Comparison of ENCODE assay signal across 9 cellular contexts in genomic region chr7:136687693-136688322, GRCh38.
DNase-seq lines count a peak whose midpoint lies in the region; TF ChIP-seq lines count a peak whose summit lies in the region.
"Had no signal": no experiment of that assay in that cellular context is flagged by ENCODE, and none has a peak within 500 bp of the region (broad histone marks: within the 10 kb centered on the region; RNA-seq: fewer than 3 reads in every experiment).

No MANE protein-coding gene starts in this region.

- no peak overlapping the region for H3K27ac ChIP-seq in A673 (ENCODE audit: low read depth, low read length, poor library complexity, severe bottlenecking)
- H3K27ac ChIP-seq in MM.1S (ENCODE audit: low read length): no peak overlapping the region
- H3K27ac ChIP-seq in neural progenitor cell: no peak overlapping the region
- H3K27ac ChIP-seq: epithelial cell of prostate had no signal

- H3K4me3 Mint-ChIP-seq in brain (no peak overlapping the region), neural progenitor cell (no peak overlapping the region)

- no TSS peak for BruUV-seq in A673 (replicated peaks; lab: Mats Ljungman, UMichigan)

- no peaks in the 10 kb centered on the region for H3K9me2 ChIP-seq in MM.1S (replicated peaks; ENCODE audit: insufficient read depth, low read length)

- intact Hi-C loops in A673 (cut with micrococcal nuclease; ENCODE audit: unreplicated experiment): loop anchor here (2.0 to 10.0 kb wide), 3 partner anchors 281 to 886 kb away; no protein-coding TSS in a partner anchor

- CTCF ChIA-PET in A673 (lab: Charles Lee): interaction anchor here (0.7 kb wide), 1 partner anchor 488 kb away, joined by 5 read pairs; no protein-coding TSS in a partner anchor

- H3K4me3 ChIP-seq in A673 (ENCODE audit: low read depth, low read length, poor library complexity, severe bottlenecking) (no peak overlapping the region), MM.1S (ENCODE audit: low read length) (no peak overlapping the region), neural progenitor cell (no peak overlapping the region)

- H3K9me3 Mint-ChIP-seq in brain (peaks cover 0 to 4% (median 0%) of the 10 kb centered on the region in 5 experiments), neural progenitor cell (no peaks in the 10 kb centered on the region)

- H2AFZ ChIP-seq in MM.1S (ENCODE audit: low read length): no peak overlapping the region
- no peak overlapping the region for H2AFZ ChIP-seq in neural progenitor cell (replicated peaks)

- H3K79me2 ChIP-seq in MM.1S (ENCODE audit: low read length) (no peaks in the 10 kb centered on the region), neural progenitor cell (ENCODE audit: low read depth) (no peaks in the 10 kb centered on the region)

- H4K20me1 ChIP-seq in MM.1S (ENCODE audit: insufficient read depth, low read length) (no peaks in the 10 kb centered on the region), neural progenitor cell (ENCODE audit: low read depth) (no peaks in the 10 kb centered on the region)

- H3K4me1 Mint-ChIP-seq in brain: peaks cover 11% of the 10 kb centered on the region
- peaks cover 4% of the 10 kb centered on the region for H3K4me1 Mint-ChIP-seq in neural progenitor cell

- no peak overlapping the region for H3K4me2 ChIP-seq in MM.1S (ENCODE audit: low read depth, low read length)
- H3K4me2 ChIP-seq in neural progenitor cell: no peak overlapping the region

- H3F3A ChIP-seq in MM.1S (ENCODE audit: insufficient read depth, low read length) (no peaks in the 10 kb centered on the region), neural progenitor cell (ENCODE audit: low read depth) (peaks cover 3% of the 10 kb centered on the region)

- H3K36me3 Mint-ChIP-seq in brain (no peaks in the 10 kb centered on the region), neural progenitor cell (no peaks in the 10 kb centered on the region)

- H3K4me1 ChIP-seq in A673 (ENCODE audit: insufficient read depth, low read length, poor library complexity, severe bottlenecking) (no peaks in the 10 kb centered on the region), MM.1S (ENCODE audit: low read length) (no peaks in the 10 kb centered on the region), neural progenitor cell (no peaks in the 10 kb centered on the region)

- POLR2A ChIA-PET in A673 (lab: Charles Lee; ENCODE audit: low non-redundant PET): no interaction called here

- no peak overlapping the region for H3K9ac ChIP-seq in MM.1S (ENCODE audit: low read length)
- H3K9ac ChIP-seq in neural progenitor cell: no peak overlapping the region

- no peaks in the 10 kb centered on the region for H3K9me3 ChIP-seq in A673 (ENCODE audit: low read depth, low read length, poor library complexity, severe bottlenecking)
- no peaks in the 10 kb centered on the region for H3K9me3 ChIP-seq in MM.1S (replicated peaks; ENCODE audit: insufficient read depth, low read length)
- no peaks in the 10 kb centered on the region for H3K9me3 ChIP-seq in neural progenitor cell (ENCODE audit: low read depth)

- H3K27me3 Mint-ChIP-seq in brain (no peaks in the 10 kb centered on the region), neural progenitor cell (ENCODE audit: insufficient read depth, low read depth) (peaks cover 2% of the 10 kb centered on the region)

- DNase-seq in A673 (ENCODE audit: low spot score) (peak; percentile 75), MM.1S (peak; percentile 41), neural progenitor cell (ENCODE audit: low spot score) (peak; percentile 40), GM19238 (ENCODE audit: insufficient read length, low spot score) (no peak), putamen (ENCODE audit: low spot score) (no peak), nucleus accumbens (lab: John Stamatoyannopoulos, UW) (no peak)

- peak; percentile 80 for TF ChIP-seq CTCF in A673 (conservative IDR thresholded peaks at IDR 0.05; ENCODE audit: low read depth, low read length)
- TF ChIP-seq CTCF in GM12873 (IDR thresholded peaks at IDR 0.05; ENCODE audit: insufficient read depth, low read depth, low read length, missing control alignments): peak; percentile 68
- peak; percentile 86 for TF ChIP-seq CTCF in MM.1S (IDR thresholded peaks at IDR 0.05; ENCODE audit: low read length)
- TF ChIP-seq CTCF in brain (conservative IDR thresholded peaks at IDR 0.05): peak; percentile 52 to 71
- TF ChIP-seq CTCF in neural progenitor cell (IDR thresholded peaks at IDR 0.05): peak; percentile 70

- H3K27me3 ChIP-seq in A673 (replicated peaks; ENCODE audit: insufficient read depth, low read depth, low read length, poor library complexity): no peaks in the 10 kb centered on the region
- H3K27me3 ChIP-seq in MM.1S (replicated peaks; ENCODE audit: insufficient read depth, low read length): no peaks in the 10 kb centered on the region
- no peaks in the 10 kb centered on the region for H3K27me3 ChIP-seq in neural progenitor cell

- H3K36me3 ChIP-seq in A673 (ENCODE audit: insufficient read depth, low read length, poor library complexity, severe bottlenecking): no peaks in the 10 kb centered on the region
- H3K36me3 ChIP-seq in MM.1S (replicated peaks; ENCODE audit: insufficient read depth, low read length): no peaks in the 10 kb centered on the region
- no peaks in the 10 kb centered on the region for H3K36me3 ChIP-seq in neural progenitor cell

- H3K27ac Mint-ChIP-seq in brain: no peak overlapping the region
- no peak overlapping the region for H3K27ac Mint-ChIP-seq in neural progenitor cell

Comparison
In these comparisons a context has a peak if more than half of its experiments do, and no peak if none do; other contexts are left out.
1. DNase-seq: peak in A673 (single experiment), MM.1S (single experiment) and neural progenitor cell (single experiment); none in GM19238 (single experiment), putamen (single experiment) and nucleus accumbens (0 of 56).
2. Peak in every context shown above with its lines, with median percentiles within 50 percentile points of each other: CTCF ChIP-seq.